In genomic region chr15:98395974-98396627, GRCh38 we compare ENCODE assay signal across 20 cellular contexts.
DNase-seq lines count a peak whose midpoint lies in the region; ATAC-seq and TF ChIP-seq lines count a peak whose summit lies in the region.
"Had no signal": no experiment of that assay in that cellular context is flagged by ENCODE, and none has a peak within 500 bp of the region (broad histone marks: within the 10 kb centered on the region; RNA-seq: fewer than 3 reads in every experiment).

No MANE protein-coding gene starts in this region.

- no peak for ATAC-seq in RWPE2 (ENCODE audit: low read depth)
- ATAC-seq in GM19324 (IDR thresholded peaks at IDR 0.05; ENCODE audit: low FRiP score, unreplicated experiment): no peak
- ATAC-seq in HG03354 (IDR thresholded peaks at IDR 0.05; ENCODE audit: poor library complexity, severe bottlenecking, unreplicated experiment): no peak
- ATAC-seq: PC-3, SK-N-SH treated with all-trans-retinoic acid at 6 μM for 48 hours had no signal

- H3K27ac ChIP-seq in RWPE2 (ENCODE audit: poor library complexity, severe bottlenecking): no peak overlapping the region

- peak; percentile 48 for DNase-seq in HuH-7.5 (ENCODE audit: low spot score)
- peak; percentile 8 for DNase-seq in RWPE2 (ENCODE audit: low spot score)
- peak; percentile 69 for DNase-seq in kidney tubule cell (ENCODE audit: low spot score)
- peak; percentile 90 for DNase-seq in renal cortical epithelial cell (ENCODE audit: low read depth)
- DNase-seq in HFFc6: no peak
- DNase-seq: C1 segment of cervical spinal cord; CD8-positive, alpha-beta memory T cell; DND-41; H7; NCI-H1092 treated with DMSO at 0.1 percent for 48 hours; NCI-H146; NCI-H2081; NCI-H510A; NCI-H82; PC-3; RPMI8226; SIG-M5 had no signal

- no peaks in the 10 kb centered on the region for H3K4me1 ChIP-seq in RWPE2 (ENCODE audit: insufficient read depth, poor library complexity, severe bottlenecking)

- H3K36me3 ChIP-seq in RWPE2 (ENCODE audit: low read depth): no peaks in the 10 kb centered on the region

- H3K9me3 Mint-ChIP-seq in HFFc6: no peaks in the 10 kb centered on the region
- H3K9me3 Mint-ChIP-seq: CD8-positive, alpha-beta memory T cell had no signal

- H3K4me3 ChIP-seq in RWPE2 (ENCODE audit: severe bottlenecking): no peak overlapping the region

- no peak overlapping the region for H3K4me3 Mint-ChIP-seq in HFFc6
- H3K4me3 Mint-ChIP-seq: CD8-positive, alpha-beta memory T cell had no signal

- no peaks in the 10 kb centered on the region for H3K27me3 ChIP-seq in RWPE2 (ENCODE audit: insufficient read depth, poor library complexity, severe bottlenecking)

- peaks cover 9% of the 10 kb centered on the region for H3K27me3 Mint-ChIP-seq in HFFc6 (ENCODE audit: insufficient read depth)

- no peaks in the 10 kb centered on the region for H3K4me1 Mint-ChIP-seq in HFFc6 (ENCODE audit: low read depth)
- H3K4me1 Mint-ChIP-seq: CD8-positive, alpha-beta memory T cell had no signal

- no peak overlapping the region for H3K27ac Mint-ChIP-seq in HFFc6
- H3K27ac Mint-ChIP-seq: CD8-positive, alpha-beta memory T cell had no signal

- TF ChIP-seq CTCF in RWPE2 (IDR thresholded peaks at IDR 0.05; ENCODE audit: poor library complexity, severe bottlenecking) (no peak), HFFc6 (IDR thresholded peaks at IDR 0.05) (no peak)

- no peaks in the 10 kb centered on the region for H3K36me3 Mint-ChIP-seq in HFFc6 (ENCODE audit: low read depth)
- H3K36me3 Mint-ChIP-seq: CD8-positive, alpha-beta memory T cell had no signal

- H3K9me3 ChIP-seq in RWPE2 (ENCODE audit: severe bottlenecking): no peaks in the 10 kb centered on the region
